16 cellular contexts compared by ENCODE assay signal in the genomic region with DNA sequence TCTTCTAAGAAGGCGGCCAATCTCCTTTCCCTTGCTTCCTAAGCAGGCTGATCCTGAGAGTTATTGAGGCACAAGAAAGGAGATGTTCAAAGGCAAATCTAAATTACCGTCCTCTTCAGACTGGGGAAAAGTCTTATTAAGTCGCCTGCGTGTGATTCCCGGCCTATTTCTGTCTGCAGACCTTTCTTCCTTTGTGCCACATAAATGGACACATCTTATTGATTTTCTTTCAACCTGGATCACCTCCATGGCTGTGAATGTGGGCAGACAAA.
"Had no signal": no experiment of that assay in that cellular context is flagged by ENCODE, and none has a peak within 500 bp of the region (broad histone marks: within the 10 kb centered on the region; RNA-seq: fewer than 3 reads in every experiment).

No MANE protein-coding gene starts in this region.

- H3K27me3 Mint-ChIP-seq: dendritic cell treated with granulocyte-macrophage colony-stimulating factor and Interleukin-4, amounts not matched to agents 40 ng/mL and 50 ng/mL, for 4 days; stimulated activated memory B cell treated with anti-CD40 and anti-IgM and Interleukin-4, amounts not matched to agents 10 μg/mL and 1 μg/mL and 100 μg/mL, for 72 hours; stimulated activated naive CD8-positive, alpha-beta T cell treated with anti-CD3 and anti-CD28 coated beads, Interleukin-15, Interleukin-2, amounts not matched to agents 100 ng/mL and 50 ng/mL, for 24 hours had no signal

- H3K9ac ChIP-seq: parathyroid adenoma had no signal

- H3K27ac ChIP-seq: epithelial cell of prostate, esophagus muscularis mucosa, gastrocnemius medialis, parathyroid adenoma, prostate gland, right lobe of liver, tibial artery had no signal

- H3K27me3 ChIP-seq: esophagus muscularis mucosa, gastrocnemius medialis, right lobe of liver had no signal

- H3K4me3 ChIP-seq: esophagus muscularis mucosa, gastrocnemius medialis, mucosa of descending colon, prostate gland, right lobe of liver, tibial artery had no signal

- H3K27ac Mint-ChIP-seq: dendritic cell treated with granulocyte-macrophage colony-stimulating factor and Interleukin-4, amounts not matched to agents 40 ng/mL and 50 ng/mL, for 4 days; effector memory CD8-positive, alpha-beta T cell; naive thymus-derived CD8-positive, alpha-beta T cell; stimulated activated memory B cell treated with anti-CD40 and anti-IgM and Interleukin-4, amounts not matched to agents 10 μg/mL and 1 μg/mL and 100 μg/mL, for 72 hours; stimulated activated naive CD8-positive, alpha-beta T cell treated with anti-CD3 and anti-CD28 coated beads, Interleukin-15, Interleukin-2, amounts not matched to agents 100 ng/mL and 50 ng/mL, for 24 hours had no signal

- H3K4me3 Mint-ChIP-seq: dendritic cell treated with granulocyte-macrophage colony-stimulating factor and Interleukin-4, amounts not matched to agents 40 ng/mL and 50 ng/mL, for 4 days; effector memory CD8-positive, alpha-beta T cell; stimulated activated memory B cell treated with anti-CD40 and anti-IgM and Interleukin-4, amounts not matched to agents 10 μg/mL and 1 μg/mL and 100 μg/mL, for 72 hours; stimulated activated naive CD8-positive, alpha-beta T cell treated with anti-CD3 and anti-CD28 coated beads, Interleukin-15, Interleukin-2, amounts not matched to agents 100 ng/mL and 50 ng/mL, for 24 hours had no signal

- H3K79me2 ChIP-seq: parathyroid adenoma had no signal

- H3K9me3 Mint-ChIP-seq: dendritic cell treated with granulocyte-macrophage colony-stimulating factor and Interleukin-4, amounts not matched to agents 40 ng/mL and 50 ng/mL, for 4 days; effector memory CD8-positive, alpha-beta T cell; naive thymus-derived CD8-positive, alpha-beta T cell; stimulated activated memory B cell treated with anti-CD40 and anti-IgM and Interleukin-4, amounts not matched to agents 10 μg/mL and 1 μg/mL and 100 μg/mL, for 72 hours; stimulated activated naive CD8-positive, alpha-beta T cell treated with anti-CD3 and anti-CD28 coated beads, Interleukin-15, Interleukin-2, amounts not matched to agents 100 ng/mL and 50 ng/mL, for 24 hours had no signal

- H3K36me3 ChIP-seq: esophagus muscularis mucosa, gastrocnemius medialis, prostate gland, right lobe of liver, tibial artery had no signal

- H3K36me3 Mint-ChIP-seq: naive thymus-derived CD8-positive, alpha-beta T cell; stimulated activated memory B cell treated with anti-CD40 and anti-IgM and Interleukin-4, amounts not matched to agents 10 μg/mL and 1 μg/mL and 100 μg/mL, for 72 hours had no signal

- H2AFZ ChIP-seq: parathyroid adenoma had no signal

- H3K9me3 ChIP-seq: esophagus muscularis mucosa, gastrocnemius medialis, mucosa of descending colon, prostate gland, right lobe of liver, tibial artery had no signal

- DNase-seq: effector memory CD8-positive, alpha-beta T cell; gastrocnemius medialis; mucosa of descending colon; naive thymus-derived CD8-positive, alpha-beta T cell; occipital lobe; stimulated activated CD4-positive, alpha-beta T cell treated with anti-CD3 and anti-CD28 coated beads, Interleukin-4, amount 100 ng/mL, for 24 hours; tibial artery had no signal

- ATAC-seq: effector memory CD8-positive, alpha-beta T cell; gastrocnemius medialis; left lobe of liver; mucosa of descending colon; naive thymus-derived CD8-positive, alpha-beta T cell; right lobe of liver; stimulated activated memory B cell treated with anti-CD40 and anti-IgM and Interleukin-4, amounts not matched to agents 10 μg/mL and 1 μg/mL and 100 μg/mL, for 72 hours had no signal

- H3K4me1 ChIP-seq: esophagus muscularis mucosa, gastrocnemius medialis, parathyroid adenoma, prostate gland, right lobe of liver, tibial artery had no signal
